ENCODE assay signal across 8 cellular contexts in the genomic region with DNA sequence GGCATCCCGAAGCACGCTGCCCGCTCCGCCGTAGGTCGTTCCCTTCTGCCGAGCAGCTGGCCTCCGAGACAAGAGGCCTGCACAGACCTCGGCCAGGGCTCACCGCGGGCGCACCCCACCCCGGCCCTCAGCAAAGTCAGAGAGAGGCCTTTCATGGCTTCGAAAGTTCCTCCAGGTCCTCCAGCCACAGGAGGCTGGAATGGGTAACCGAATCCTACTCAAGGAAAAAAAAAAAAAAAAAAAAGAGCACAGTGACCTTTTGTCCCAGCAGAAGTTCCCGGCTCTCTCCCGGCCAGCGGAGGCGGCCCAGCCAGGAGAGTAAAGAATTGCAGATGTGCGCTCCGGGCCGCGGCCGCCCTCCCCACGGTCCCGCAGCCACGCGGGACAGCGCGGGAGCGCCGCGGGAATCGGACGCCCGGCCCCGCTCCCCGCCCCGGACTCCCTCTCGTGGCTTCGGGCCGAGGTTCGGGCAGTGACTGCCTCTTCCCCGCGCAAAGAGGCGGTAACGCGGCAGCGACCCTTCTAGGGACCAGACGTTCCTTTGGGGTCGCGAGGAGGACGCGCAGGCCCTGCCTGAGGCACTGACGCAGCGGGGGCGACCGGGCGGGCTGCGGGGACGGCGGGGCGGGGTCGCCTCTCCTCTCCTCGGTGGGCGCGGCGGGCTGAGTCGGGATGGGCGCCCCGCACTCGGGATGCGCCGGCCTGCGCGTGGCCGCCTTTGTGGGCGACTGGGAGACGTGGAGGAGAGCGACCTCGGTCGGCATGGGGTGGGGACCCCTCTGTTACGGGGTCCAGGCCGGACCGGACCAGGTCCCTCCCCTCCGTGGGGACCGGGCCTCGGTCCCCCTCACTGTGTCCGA. TPM values are rescaled to one million over a fixed set of nuclear protein-coding genes. Genes with fewer than 3 reads are reported as not detected.
A peak's percentile ranks its signal among the peaks of the same experiment; 100 is the strongest.
DNase-seq lines count a peak whose midpoint lies in the region; ATAC-seq and TF ChIP-seq lines count a peak whose summit lies in the region.

No MANE protein-coding gene starts in this region.

- no peak overlapping the region for H3K18ac ChIP-seq in trophoblast cell (ENCODE audit: low read length)

- peak overlapping the region; percentile 70 for H3K4me3 Mint-ChIP-seq in T-helper 17 cell

- ATAC-seq in T-helper 17 cell (no peak), gastroesophageal sphincter (peak; percentile 11), HG02642 (IDR thresholded peaks at IDR 0.05; ENCODE audit: poor library complexity, unreplicated experiment) (no peak), GM21825 (IDR thresholded peaks at IDR 0.05; ENCODE audit: unreplicated experiment) (no peak)

- no peak overlapping the region for H4K91ac ChIP-seq in trophoblast cell (ENCODE audit: low read depth, low read length)

- H3K79me2 ChIP-seq in GM23248 (ENCODE audit: insufficient read depth) (peaks cover 57% of the 10 kb centered on the region), trophoblast cell (ENCODE audit: control insufficient read depth, insufficient read depth, low read length, poor library complexity) (no peaks in the 10 kb centered on the region)

- H3K79me1 ChIP-seq in trophoblast cell (ENCODE audit: low read length): no peaks in the 10 kb centered on the region

- H3K23ac ChIP-seq in trophoblast cell (ENCODE audit: low read length): no peak overlapping the region

- H3K36me3 ChIP-seq in GM23248 (ENCODE audit: low read depth) (no peaks in the 10 kb centered on the region), gastroesophageal sphincter (no peaks in the 10 kb centered on the region), trophoblast cell (ENCODE audit: control insufficient read depth in 1 of 2, insufficient read depth in 2 of 2, low read length in 2 of 2) (no peaks in the 10 kb centered on the region)

- H2AK5ac ChIP-seq in trophoblast cell (ENCODE audit: low read length): no peak overlapping the region

- H3K36me3 Mint-ChIP-seq in T-helper 17 cell (ENCODE audit: low read depth): peaks cover 2% of the 10 kb centered on the region

- no peak overlapping the region for H4K8ac ChIP-seq in trophoblast cell (ENCODE audit: low read depth, low read length)

- no peak for TF ChIP-seq CTCF in gastroesophageal sphincter (IDR thresholded peaks at IDR 0.05)

- H3F3A ChIP-seq in GM23248 (ENCODE audit: insufficient read depth): no peaks in the 10 kb centered on the region

- no peaks in the 10 kb centered on the region for H4K20me1 ChIP-seq in GM23248 (ENCODE audit: insufficient read depth)

- H2AFZ ChIP-seq in GM23248 (peak overlapping the region; percentile 63), trophoblast cell (ENCODE audit: insufficient read depth, low read length, poor library complexity) (no peak overlapping the region)

- no peak for TF ChIP-seq EP300 in gastroesophageal sphincter (IDR thresholded peaks at IDR 0.05)

- H3K27ac ChIP-seq in GM23248 (no peak overlapping the region; the same call in 1 of the 2 replicates), gastroesophageal sphincter (peak overlapping the region; percentile 31 to 86 (median 86)), trophoblast cell (ENCODE audit: low read depth, low read length) (no peak overlapping the region)

- H3K27ac Mint-ChIP-seq in T-helper 17 cell: no peak overlapping the region

- WGBS in GM23248 (ENCODE audit: low coverage in 1 of 2, low lambda C conversion rate in 2 of 2, missing lambda C conversion rate in 2 of 2), 2 experiments: 2% methylated on average over 71 to 73 of the region's 89 CpGs
- WGBS in gastroesophageal sphincter (ENCODE audit: low coverage in 1 of 2), 2 donors: 0% methylated on average over 18 of the region's 89 CpGs; no CpG with 5 or more reads in 1 of the 2 donors
- no CpG with 5 or more reads among the region's 89 CpGs for WGBS in trophoblast cell (ENCODE audit: extremely low coverage, insufficient coverage, insufficient read length)

- H3K14ac ChIP-seq in trophoblast cell (ENCODE audit: low read length): no peak overlapping the region

- no peak for TF ChIP-seq POLR2A in gastroesophageal sphincter (IDR thresholded peaks at IDR 0.05)

- no peaks in the 10 kb centered on the region for H3K9me2 ChIP-seq in GM23248 (ENCODE audit: insufficient read depth)

- DNase-seq in GM23248 (peak; percentile 71), T-helper 17 cell (no peak), trophoblast cell (peak in 1 of 2 donors; percentile 15), NCI-H1436 (lab: John Stamatoyannopoulos, UW) (no peak), islet precursor cell (no peak)

- no peak overlapping the region for H2BK5ac ChIP-seq in trophoblast cell (ENCODE audit: low read depth, low read length, poor library complexity)

- in situ Hi-C loops in GM23248 (cut with MboI): no loop called here

- H3K4me1 ChIP-seq in GM23248 (ENCODE audit: insufficient read depth) (peaks cover 7% of the 10 kb centered on the region; the same call in 1 of the 2 replicates), gastroesophageal sphincter (peaks cover 0 to 54% (median 6%) of the 10 kb centered on the region in 3 donors), trophoblast cell (ENCODE audit: control insufficient read depth in 1 of 2, insufficient read depth in 2 of 2, low read length in 2 of 2) (peaks cover 15 to 16% of the 10 kb centered on the region in 2 experiments)

- H3K4me2 ChIP-seq in GM23248 (ENCODE audit: unreplicated experiment) (peak overlapping the region; percentile 88), trophoblast cell (ENCODE audit: low read length) (peak overlapping the region; percentile 89)

- H3K4me1 Mint-ChIP-seq in T-helper 17 cell: peaks cover 7% of the 10 kb centered on the region

- no peak overlapping the region for H3K4ac ChIP-seq in trophoblast cell (ENCODE audit: low read depth, low read length)

- H3K27me3 Mint-ChIP-seq in T-helper 17 cell: peaks cover 47% of the 10 kb centered on the region

- H3K27me3 ChIP-seq in GM23248 (replicated peaks; ENCODE audit: insufficient read depth) (no peaks in the 10 kb centered on the region), gastroesophageal sphincter (peaks cover 6% of the 10 kb centered on the region), trophoblast cell (ENCODE audit: insufficient read depth, low read length) (peaks cover 25% of the 10 kb centered on the region)

- H4K12ac ChIP-seq in trophoblast cell (ENCODE audit: low read depth, low read length): no peak overlapping the region

- H3K4me3 ChIP-seq in GM23248 (peak overlapping the region; percentile 79), gastroesophageal sphincter (peak overlapping the region; percentile 50 to 89), trophoblast cell (ENCODE audit: low read depth, low read length) (peak overlapping the region; percentile 73)

- H2BK12ac ChIP-seq in trophoblast cell (ENCODE audit: low read length): no peak overlapping the region

- H3K9me3 ChIP-seq in GM23248 (ENCODE audit: low read depth): no peaks in the 10 kb centered on the region
- H3K9me3 ChIP-seq in T-helper 17 cell (ENCODE audit: control insufficient read depth, low read length, poor library complexity, severe bottlenecking): no peaks in the 10 kb centered on the region
- H3K9me3 ChIP-seq in gastroesophageal sphincter: no peaks in the 10 kb centered on the region
- peaks cover 7% of the 10 kb centered on the region for H3K9me3 ChIP-seq in trophoblast cell (ENCODE audit: insufficient read depth, low read depth, low read length)

- H2BK120ac ChIP-seq in trophoblast cell (ENCODE audit: insufficient read depth, low read length, poor library complexity): no peak overlapping the region

- peak overlapping the region; percentile 79 for H3K9ac ChIP-seq in GM23248
- no peak overlapping the region for H3K9ac ChIP-seq in trophoblast cell (ENCODE audit: low read length)

RNA-seq across cellular contexts. Expression of gene GFPT2, which starts 0.8 kb away (rescaled TPM):
- total RNA-seq in GM23248 (2014; rRNA removed; shearing (Covaris generic)): 45.2 and 49.1 TPM in 2 replicates
- 71.0 and 75.3 TPM in 2 replicates for polyA plus RNA-seq in GM23248 (2016; fragmentation: Nextera tagmentation; extraction: Ambion mirVana)
- total RNA-seq in T-helper 17 cell: 1 to 10 TPM in 1 of 2 donors, under 1 TPM in 1; 0.80 to 2.1 TPM
- 10 to 100 TPM; 28.7 to 94.1 (median 34.1) TPM for total RNA-seq in gastroesophageal sphincter
- polyA plus RNA-seq in trophoblast cell (2013): 7.6 and 8.2 TPM in 2 replicates

Comparison
In these comparisons a context has a peak if more than half of its experiments do, and no peak if none do; other contexts are left out.
1. H3K27ac ChIP-seq: peak in gastroesophageal sphincter (4 of 4); none in GM23248 (single experiment) and trophoblast cell (single experiment).
2. RNA of gene GFPT2, which starts 0.8 kb away (total RNA-seq): 45.2 to 49.1 TPM in GM23248 and 28.7 to 94.1 TPM in gastroesophageal sphincter; 0.80 to 2.1 TPM in T-helper 17 cell; every median in the first group is over 4 times any median in the second.
3. Peak in every context shown above with its lines, with median percentiles within 50 percentile points of each other: H3K4me3 ChIP-seq.